Comparison of ENCODE assay signal across 2 cellular contexts in the genomic region with DNA sequence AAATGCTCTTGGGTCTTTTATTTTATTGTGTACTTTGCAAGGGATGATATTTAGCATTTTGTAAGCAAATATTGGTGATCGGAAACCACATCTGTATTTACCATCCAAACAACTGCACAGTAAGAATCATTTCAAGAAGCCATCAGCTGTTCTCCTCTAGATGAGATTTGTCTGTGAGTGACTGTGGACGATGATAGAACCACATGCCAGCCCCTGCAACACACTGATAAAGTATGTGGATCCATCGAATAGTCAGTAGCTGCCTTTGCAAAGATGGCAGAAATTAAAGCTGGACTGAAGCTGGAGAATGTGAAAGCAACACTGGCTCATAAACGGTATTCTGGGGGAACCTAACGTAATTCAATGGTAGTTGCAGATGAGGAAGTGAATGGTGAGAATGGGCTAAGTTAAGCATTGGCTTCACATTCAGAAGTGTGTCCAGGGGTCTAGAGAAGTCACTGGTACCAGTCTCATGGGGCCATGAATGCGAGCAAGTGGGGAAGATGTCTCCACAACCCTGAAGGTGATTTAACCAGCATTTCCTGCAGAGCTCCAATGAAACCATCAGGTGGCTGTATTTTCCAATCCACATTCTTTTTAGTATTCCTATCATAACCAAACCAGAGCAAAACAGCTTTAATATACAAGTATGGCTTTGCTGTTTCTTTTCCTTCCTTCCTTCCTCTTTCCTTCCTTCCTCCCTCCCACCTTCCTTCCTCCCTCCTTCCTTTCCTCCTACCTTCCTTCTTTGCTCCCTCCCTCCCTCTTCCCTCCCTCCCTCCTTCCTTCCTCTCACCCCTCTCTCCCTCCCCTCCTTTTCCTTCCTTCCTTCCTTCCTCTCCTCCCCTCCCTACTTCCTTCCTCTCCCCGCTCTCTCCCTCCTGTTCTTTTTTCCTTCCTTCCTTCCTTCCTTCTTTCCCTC.
TF ChIP-seq lines count a peak whose summit lies in the region.

No MANE protein-coding gene starts in this region.

TF ChIP-seq in HCT116, 20 proteins besides CTCF, POLR2A, EP300 and RAD21:
- TF ChIP-seq EZH2phosphoT487 (IDR thresholded peaks at IDR 0.05; ENCODE audit: borderline replicate concordance) (no peak), SP1 (IDR thresholded peaks at IDR 0.05; ENCODE audit: low read depth) (no peak), JUND (IDR thresholded peaks at IDR 0.05) (no peak)
- TF ChIP-seq, protein P1, sequence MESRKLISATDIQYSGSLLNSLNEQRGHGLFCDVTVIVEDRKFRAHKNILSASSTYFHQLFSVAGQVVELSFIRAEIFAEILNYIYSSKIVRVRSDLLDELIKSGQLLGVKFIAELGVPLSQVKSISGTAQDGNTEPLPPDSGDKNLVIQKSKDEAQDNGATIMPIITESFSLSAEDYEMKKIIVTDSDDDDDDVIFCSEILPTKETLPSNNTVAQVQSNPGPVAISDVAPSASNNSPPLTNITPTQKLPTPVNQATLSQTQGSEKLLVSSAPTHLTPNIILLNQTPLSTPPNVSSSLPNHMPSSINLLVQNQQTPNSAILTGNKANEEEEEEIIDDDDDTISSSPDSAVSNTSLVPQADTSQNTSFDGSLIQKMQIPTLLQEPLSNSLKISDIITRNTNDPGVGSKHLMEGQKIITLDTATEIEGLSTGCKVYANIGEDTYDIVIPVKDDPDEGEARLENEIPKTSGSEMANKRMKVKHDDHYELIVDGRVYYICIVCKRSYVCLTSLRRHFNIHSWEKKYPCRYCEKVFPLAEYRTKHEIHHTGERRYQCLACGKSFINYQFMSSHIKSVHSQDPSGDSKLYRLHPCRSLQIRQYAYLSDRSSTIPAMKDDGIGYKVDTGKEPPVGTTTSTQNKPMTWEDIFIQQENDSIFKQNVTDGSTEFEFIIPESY (IDR thresholded peaks at IDR 0.05; ENCODE audit: extremely low read depth, insufficient replicate concordance, low read length) = no peak

TF ChIP-seq in liver, 16 proteins besides CTCF, POLR2A, EP300 and RAD21:
- TF ChIP-seq, protein P1 (IDR thresholded peaks at IDR 0.05) = no peak
- TF ChIP-seq GABPA (IDR thresholded peaks at IDR 0.05 in 1 of 2, conservative IDR thresholded peaks at IDR 0.05 in 1 of 2) = no peak
